Comparison of ENCODE assay signal across 20 cellular contexts in genomic region chr12:109752117-109753053, GRCh38. TPM values are rescaled to one million over a fixed set of nuclear protein-coding genes. Genes with fewer than 3 reads are reported as not detected.
DNase-seq lines count a peak whose midpoint lies in the region; ATAC-seq and TF ChIP-seq lines count a peak whose summit lies in the region.
"Had no signal": no experiment of that assay in that cellular context is flagged by ENCODE, and none has a peak within 500 bp of the region (broad histone marks: within the 10 kb centered on the region; RNA-seq: fewer than 3 reads in every experiment).

No MANE protein-coding gene starts in this region.

- no peak for TF ChIP-seq POLR2A in heart left ventricle (IDR thresholded peaks at IDR 0.05)

- no peaks in the 10 kb centered on the region for H3K36me3 Mint-ChIP-seq in CD14-positive monocyte
- H3K36me3 Mint-ChIP-seq in activated T-cell treated with anti-CD3 and anti-CD28 coated beads, Interleukin-2, amount 50 U/mL, for 24 hours (ENCODE audit: low read depth): peaks cover 8% of the 10 kb centered on the region
- H3K36me3 Mint-ChIP-seq: activated naive CD8-positive, alpha-beta T cell treated with anti-CD3 and anti-CD28 coated beads, Interleukin-2, amount 10 ng/mL, durations not matched to agents 7 days and 5 days had no signal

- H3K4me2 ChIP-seq in osteoblast (ENCODE audit: insufficient read depth, low read length): no peak overlapping the region

- H3K9me3 Mint-ChIP-seq in CD14-positive monocyte: peaks cover 10 to 32% (median 21%) of the 10 kb centered on the region in 7 donors
- H3K9me3 Mint-ChIP-seq in activated T-cell treated with anti-CD3 and anti-CD28 coated beads, Interleukin-2, amount 50 U/mL, for 24 hours: peaks cover 20% of the 10 kb centered on the region

- H3K36me3 ChIP-seq in heart left ventricle: no peaks in the 10 kb centered on the region
- H3K36me3 ChIP-seq in osteoblast (ENCODE audit: insufficient read depth, low read length): no peaks in the 10 kb centered on the region
- H3K36me3 ChIP-seq: brain microvascular endothelial cell had no signal

- peaks cover 0 to 5% (median 2%) of the 10 kb centered on the region in 3 donors for H3K27me3 Mint-ChIP-seq in CD14-positive monocyte (ENCODE audit: low read depth in 3 of 3)
- peaks cover 9% of the 10 kb centered on the region for H3K27me3 Mint-ChIP-seq in activated T-cell treated with anti-CD3 and anti-CD28 coated beads, Interleukin-2, amount 50 U/mL, for 24 hours

- no peak overlapping the region for H3K4me3 ChIP-seq in heart left ventricle
- no peak overlapping the region for H3K4me3 ChIP-seq in osteoblast (ENCODE audit: insufficient read depth, low read length)
- H3K4me3 ChIP-seq: SJCRH30 had no signal

- peak overlapping the region in 1 of 12 donors; percentile 1 for H3K27ac ChIP-seq in heart left ventricle
- no peak overlapping the region for H3K27ac ChIP-seq in osteoblast (ENCODE audit: low read depth, low read length)
- H3K27ac ChIP-seq: brain microvascular endothelial cell, SJCRH30 had no signal

- no peaks in the 10 kb centered on the region for H3K79me2 ChIP-seq in osteoblast (ENCODE audit: insufficient read depth, low read length)

- no peak overlapping the region for H3K27ac Mint-ChIP-seq in CD14-positive monocyte
- no peak overlapping the region for H3K27ac Mint-ChIP-seq in activated T-cell treated with anti-CD3 and anti-CD28 coated beads, Interleukin-2, amount 50 U/mL, for 24 hours
- H3K27ac Mint-ChIP-seq: activated B cell treated with CpG ODN at 0.5 μM for 24 hours; activated CD8-positive, alpha-beta T cell treated with anti-CD3 and anti-CD28 coated beads, Interleukin-2, amount 10 ng/mL, durations not matched to agents 7 days and 5 days; activated naive CD8-positive, alpha-beta T cell treated with anti-CD3 and anti-CD28 coated beads, Interleukin-2, amount 10 ng/mL, durations not matched to agents 7 days and 5 days; CD4-positive, alpha-beta memory T cell; immature natural killer cell; naive thymus-derived CD4-positive, alpha-beta T cell had no signal

- no peaks in the 10 kb centered on the region for H4K20me1 ChIP-seq in osteoblast (ENCODE audit: insufficient read depth, low read length)

- TF ChIP-seq CTCF in CD14-positive monocyte (IDR thresholded peaks at IDR 0.05) (no peak), heart left ventricle (IDR thresholded peaks at IDR 0.05) (no peak), osteoblast (IDR thresholded peaks at IDR 0.05; ENCODE audit: extremely low read depth, low read depth, low read length) (no peak)

- no peak overlapping the region for H3K4me3 Mint-ChIP-seq in CD14-positive monocyte
- H3K4me3 Mint-ChIP-seq in activated T-cell treated with anti-CD3 and anti-CD28 coated beads, Interleukin-2, amount 50 U/mL, for 24 hours: no peak overlapping the region
- H3K4me3 Mint-ChIP-seq: activated B cell treated with CpG ODN at 0.5 μM for 24 hours; activated CD8-positive, alpha-beta T cell treated with anti-CD3 and anti-CD28 coated beads, Interleukin-2, amount 10 ng/mL, durations not matched to agents 7 days and 5 days; activated naive CD8-positive, alpha-beta T cell treated with anti-CD3 and anti-CD28 coated beads, Interleukin-2, amount 10 ng/mL, durations not matched to agents 7 days and 5 days; CD4-positive, alpha-beta memory T cell; immature natural killer cell; naive thymus-derived CD4-positive, alpha-beta T cell had no signal

- H3K27me3 ChIP-seq in heart left ventricle (no peaks in the 10 kb centered on the region), osteoblast (ENCODE audit: insufficient read depth, low read length) (peaks cover 5% of the 10 kb centered on the region)
- H3K27me3 ChIP-seq: SJCRH30 had no signal

- DNase-seq in CD14-positive monocyte (ENCODE audit: low spot score) (peak; percentile 20), SK-N-DZ (ENCODE audit: low spot score) (peak; percentile 92), heart left ventricle (peak in 3 of 5 donors; percentile 11 to 27 (median 20)), osteoblast (ENCODE audit: insufficient read length, low spot score, missing footprints) (peak; percentile 23), SIG-M5 (lab: John Stamatoyannopoulos, UW) (no peak)
- no peak for DNase-seq in activated T-cell treated with anti-CD3 and anti-CD28 coated beads, Interleukin-2, amount 50 U/mL, for 24 hours
- DNase-seq: activated CD8-positive, alpha-beta T cell treated with anti-CD3 and anti-CD28 coated beads, Interleukin-2, amount 10 ng/mL, durations not matched to agents 7 days and 5 days; activated T-cell treated with anti-CD3 and anti-CD28 coated beads, Interleukin-2, amount 50 U/mL, for 48 hours; brain microvascular endothelial cell; CD4-positive, alpha-beta memory T cell; DMS153; GF-D8; GOT3; immature natural killer cell; naive thymus-derived CD4-positive, alpha-beta T cell; NCI-H1436; SJCRH30 had no signal

- H3K4me1 ChIP-seq in heart left ventricle (peaks cover 0 to 8% (median 0%) of the 10 kb centered on the region in 12 donors), osteoblast (ENCODE audit: insufficient read depth, low read length) (no peaks in the 10 kb centered on the region)
- H3K4me1 ChIP-seq: SJCRH30 had no signal

- H3K9me3 ChIP-seq in heart left ventricle (peaks cover 0 to 18% (median 3%) of the 10 kb centered on the region in 12 donors), osteoblast (ENCODE audit: low read depth, low read length) (peaks cover 2% of the 10 kb centered on the region)

- intact Hi-C loops in CD14-positive monocyte (cut with micrococcal nuclease) (no loop called here), heart left ventricle (cut with DNase I) (no loop called here)

- peak in 2 of 4 donors; percentile 37 to 39 for ATAC-seq in heart left ventricle
- no peak for ATAC-seq in GM21526 (IDR thresholded peaks at IDR 0.05; ENCODE audit: low FRiP score, unreplicated experiment)
- ATAC-seq: activated CD8-positive, alpha-beta T cell treated with anti-CD3 and anti-CD28 coated beads, Interleukin-2, amount 10 ng/mL, durations not matched to agents 7 days and 5 days; naive thymus-derived CD4-positive, alpha-beta T cell had no signal

- no peak overlapping the region for H2AFZ ChIP-seq in osteoblast (ENCODE audit: low read length)

- WGBS in heart left ventricle, 4 donors: 62 to 85% (median 69%) methylated on average over 5 to 6 of the region's 6 CpGs

- H3K4me1 Mint-ChIP-seq in CD14-positive monocyte: no peaks in the 10 kb centered on the region
- no peaks in the 10 kb centered on the region for H3K4me1 Mint-ChIP-seq in activated T-cell treated with anti-CD3 and anti-CD28 coated beads, Interleukin-2, amount 50 U/mL, for 24 hours (ENCODE audit: low read depth)
- H3K4me1 Mint-ChIP-seq: activated B cell treated with CpG ODN at 0.5 μM for 24 hours; activated naive CD8-positive, alpha-beta T cell treated with anti-CD3 and anti-CD28 coated beads, Interleukin-2, amount 10 ng/mL, durations not matched to agents 7 days and 5 days; CD4-positive, alpha-beta memory T cell; immature natural killer cell; naive thymus-derived CD4-positive, alpha-beta T cell had no signal

RNA-seq across cellular contexts. Expression of gene FAM222A, which starts 38.8 kb away (rescaled TPM):
- polyA plus RNA-seq in CD14-positive monocyte: not detected
- polyA plus RNA-seq in SK-N-DZ (2014; cell fraction: cytosol; rRNA removed): 17.5 and 18.1 TPM in 2 replicates
- 7.0 and 7.4 TPM in 2 replicates for polyA plus RNA-seq in SK-N-DZ (2014; cell fraction: nucleus; rRNA removed)
- 10 to 100 TPM in 6 of 9 donors, 1 to 10 TPM in 3; 3.5 to 45.8 (median 11.2) TPM for total RNA-seq in heart left ventricle
- 1 to 10 TPM; 4.1 to 9.4 TPM for polyA plus RNA-seq in heart left ventricle
- 0.29 and 0.36 TPM in 2 replicates for total RNA-seq in osteoblast

Comparison
In these comparisons a context has a peak if more than half of its experiments do, and no peak if none do; other contexts are left out.
1. DNase-seq: peak in CD14-positive monocyte (single experiment), SK-N-DZ (single experiment), heart left ventricle (3 of 5) and osteoblast (single experiment); none in activated T-cell treated with anti-CD3 and anti-CD28 coated beads, Interleukin-2, amount 50 U/mL, for 24 hours (single experiment) and SIG-M5 (single experiment).